ENCODE assay signal across 29 cellular contexts in the genomic region with DNA sequence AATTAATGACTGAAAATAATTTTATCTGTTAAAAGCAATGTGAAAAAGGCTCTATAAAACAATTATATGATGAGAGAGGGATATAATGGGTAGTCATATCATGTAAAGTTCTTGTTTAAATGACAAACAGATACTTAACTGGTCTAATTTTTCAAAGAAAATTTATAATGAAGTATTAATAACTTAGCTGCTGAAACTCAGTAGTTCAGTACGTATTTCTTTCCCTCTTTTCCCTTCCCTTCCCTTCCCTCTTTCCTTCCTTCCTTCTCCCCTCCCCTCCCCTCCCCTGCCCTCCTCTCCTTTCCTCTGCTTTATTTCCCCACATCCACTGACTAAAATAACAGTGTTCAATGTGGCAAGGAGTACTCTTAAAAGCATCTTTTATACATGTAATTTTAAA.
"Had no signal": no experiment of that assay in that cellular context is flagged by ENCODE, and none has a peak within 500 bp of the region (broad histone marks: within the 10 kb centered on the region; RNA-seq: fewer than 3 reads in every experiment).

No MANE protein-coding gene starts in this region.

- H3K36me3 ChIP-seq: stomach, suprapubic skin, thoracic aorta, thyroid gland, tibial artery, tibial nerve, transverse colon, upper lobe of left lung, upper lobe of right lung, uterus, vagina had no signal

- H3K36me3 Mint-ChIP-seq: stimulated activated effector memory CD8-positive, alpha-beta T cell treated with anti-CD3 and anti-CD28 coated beads, Interleukin-12 subunit alpha, Interleukin-12 subunit beta, amount 100 ng/mL, for 72 hours; stimulated activated memory B cell treated with anti-CD40 and anti-IgM and Interleukin-4, amounts not matched to agents 10 μg/mL and 1 μg/mL and 100 μg/mL, for 72 hours; stimulated activated naive B cell treated with anti-CD40 and anti-IgM and Interleukin-4, amounts not matched to agents 10 μg/mL and 1 μg/mL and 100 μg/mL, for 72 hours; type B pancreatic cell had no signal

- H3K4me3 Mint-ChIP-seq: stimulated activated effector memory CD8-positive, alpha-beta T cell treated with anti-CD3 and anti-CD28 coated beads, Interleukin-12 subunit alpha, Interleukin-12 subunit beta, amount 100 ng/mL, for 72 hours; stimulated activated memory B cell treated with anti-CD40 and anti-IgM and Interleukin-4, amounts not matched to agents 10 μg/mL and 1 μg/mL and 100 μg/mL, for 72 hours; stimulated activated naive B cell treated with anti-CD40 and anti-IgM and Interleukin-4, amounts not matched to agents 10 μg/mL and 1 μg/mL and 100 μg/mL, for 72 hours; stimulated activated naive CD8-positive, alpha-beta T cell treated with anti-CD3 and anti-CD28 coated beads, Interleukin-15, amount 100 ng/mL, for 72 hours; stimulated activated naive CD8-positive, alpha-beta T cell treated with anti-CD3 and anti-CD28 coated beads, Interleukin-15, Interleukin-2, amounts not matched to agents 100 ng/mL and 50 ng/mL, for 24 hours; type B pancreatic cell had no signal

- H3K4me3 ChIP-seq: stomach, suprapubic skin, testis, thoracic aorta, thyroid gland, tibial artery, tibial nerve, transverse colon, upper lobe of left lung, upper lobe of right lung, uterus, vagina had no signal

- H3K27me3 ChIP-seq: stomach, suprapubic skin, testis, thyroid gland, tibial artery, tibial nerve, transverse colon, upper lobe of left lung, upper lobe of right lung, uterus, vagina had no signal

- DNase-seq: stimulated activated CD4-positive, alpha-beta T cell treated with anti-CD3 and anti-CD28 coated beads, Interleukin-2, amount 100 ng/mL, for 48 hours; stimulated activated CD4-positive, alpha-beta T cell treated with anti-CD3 and anti-CD28 coated beads, Interleukin-4, amount 100 ng/mL, for 1 hour; stimulated activated CD4-positive, alpha-beta T cell treated with anti-CD3 and anti-CD28 coated beads, Interleukin-4, amount 100 ng/mL, for 24 hours; stimulated activated CD4-positive, alpha-beta T cell treated with anti-CD3 and anti-CD28 coated beads, Interleukin-4, amount 100 ng/mL, for 4 hours; stimulated activated CD8-positive, alpha-beta memory T cell treated with anti-CD3 and anti-CD28 coated beads, Interleukin-4, amount 100 ng/mL, for 48 hours; stimulated activated naive B cell treated with anti-CD40 and anti-IgM and Interleukin-4, amounts not matched to agents 10 μg/mL and 1 μg/mL and 100 μg/mL, for 72 hours; stimulated activated naive CD4-positive, alpha-beta T cell; stimulated activated naive CD4-positive, alpha-beta T cell treated with Interleukin-2 at 50 U/mL for 16 hours; stimulated activated naive CD8-positive, alpha-beta T cell treated with anti-CD3 and anti-CD28 coated beads, Interleukin-15, amount 100 ng/mL, for 72 hours; stimulated activated naive CD8-positive, alpha-beta T cell treated with anti-CD3 and anti-CD28 coated beads, Interleukin-15, Interleukin-2, amounts not matched to agents 100 U/mL and 50 U/mL, for 24 hours; stomach; substantia nigra; testis; thyroid gland; tibial artery; transverse colon; trophoblast cell; upper lobe of left lung; upper lobe of right lung; uterus had no signal

- H3K9me3 ChIP-seq: stomach, suprapubic skin, testis, thoracic aorta, thyroid gland, tibial artery, tibial nerve, transverse colon, upper lobe of left lung, upper lobe of right lung, uterus, vagina had no signal

- ATAC-seq: stimulated activated effector memory CD8-positive, alpha-beta T cell treated with anti-CD3 and anti-CD28 coated beads, Interleukin-12 subunit alpha, Interleukin-12 subunit beta, amount 100 ng/mL, for 72 hours; stimulated activated naive B cell treated with anti-CD40 and anti-IgM and Interleukin-4, amounts not matched to agents 10 μg/mL and 1 μg/mL and 100 μg/mL, for 72 hours; stimulated activated naive CD8-positive, alpha-beta T cell treated with anti-CD3 and anti-CD28 coated beads, Interleukin-15, amount 100 ng/mL, for 72 hours; stimulated activated naive CD8-positive, alpha-beta T cell treated with anti-CD3 and anti-CD28 coated beads, Interleukin-15, Interleukin-2, amounts not matched to agents 100 U/mL and 50 U/mL, for 24 hours; upper lobe of right lung had no signal

- H3K4me1 Mint-ChIP-seq: stimulated activated effector memory CD8-positive, alpha-beta T cell treated with anti-CD3 and anti-CD28 coated beads, Interleukin-12 subunit alpha, Interleukin-12 subunit beta, amount 100 ng/mL, for 72 hours; stimulated activated memory B cell treated with anti-CD40 and anti-IgM and Interleukin-4, amounts not matched to agents 10 μg/mL and 1 μg/mL and 100 μg/mL, for 72 hours; stimulated activated naive B cell treated with anti-CD40 and anti-IgM and Interleukin-4, amounts not matched to agents 10 μg/mL and 1 μg/mL and 100 μg/mL, for 72 hours; stimulated activated naive CD8-positive, alpha-beta T cell treated with anti-CD3 and anti-CD28 coated beads, Interleukin-15, amount 100 ng/mL, for 72 hours had no signal

- H3K27ac ChIP-seq: stomach, suprapubic skin, testis, thoracic aorta, thyroid gland, tibial artery, tibial nerve, transverse colon, upper lobe of left lung, upper lobe of right lung, uterus, vagina had no signal

- H3K9me3 Mint-ChIP-seq: stimulated activated memory B cell treated with anti-CD40 and anti-IgM and Interleukin-4, amounts not matched to agents 10 μg/mL and 1 μg/mL and 100 μg/mL, for 72 hours; stimulated activated naive CD8-positive, alpha-beta T cell treated with anti-CD3 and anti-CD28 coated beads, Interleukin-15, amount 100 ng/mL, for 72 hours; stimulated activated naive CD8-positive, alpha-beta T cell treated with anti-CD3 and anti-CD28 coated beads, Interleukin-15, Interleukin-2, amounts not matched to agents 100 ng/mL and 50 ng/mL, for 24 hours; type B pancreatic cell had no signal

- H3K4me1 ChIP-seq: stomach, testis, thyroid gland, tibial artery, tibial nerve, transverse colon, upper lobe of left lung, upper lobe of right lung, uterus, vagina had no signal

- FAIRE-seq: urothelium cell line had no signal

- H3K27me3 Mint-ChIP-seq: stimulated activated memory B cell treated with anti-CD40 and anti-IgM and Interleukin-4, amounts not matched to agents 10 μg/mL and 1 μg/mL and 100 μg/mL, for 72 hours; stimulated activated naive B cell treated with anti-CD40 and anti-IgM and Interleukin-4, amounts not matched to agents 10 μg/mL and 1 μg/mL and 100 μg/mL, for 72 hours; stimulated activated naive CD8-positive, alpha-beta T cell treated with anti-CD3 and anti-CD28 coated beads, Interleukin-15, amount 100 ng/mL, for 72 hours; stimulated activated naive CD8-positive, alpha-beta T cell treated with anti-CD3 and anti-CD28 coated beads, Interleukin-15, Interleukin-2, amounts not matched to agents 100 ng/mL and 50 ng/mL, for 24 hours; type B pancreatic cell had no signal

- H3K27ac Mint-ChIP-seq: stimulated activated effector memory CD8-positive, alpha-beta T cell treated with anti-CD3 and anti-CD28 coated beads, Interleukin-12 subunit alpha, Interleukin-12 subunit beta, amount 100 ng/mL, for 72 hours; stimulated activated memory B cell treated with anti-CD40 and anti-IgM and Interleukin-4, amounts not matched to agents 10 μg/mL and 1 μg/mL and 100 μg/mL, for 72 hours; stimulated activated naive B cell treated with anti-CD40 and anti-IgM and Interleukin-4, amounts not matched to agents 10 μg/mL and 1 μg/mL and 100 μg/mL, for 72 hours; stimulated activated naive CD8-positive, alpha-beta T cell treated with anti-CD3 and anti-CD28 coated beads, Interleukin-15, amount 100 ng/mL, for 72 hours; stimulated activated naive CD8-positive, alpha-beta T cell treated with anti-CD3 and anti-CD28 coated beads, Interleukin-15, Interleukin-2, amounts not matched to agents 100 ng/mL and 50 ng/mL, for 24 hours; type B pancreatic cell had no signal
